ENCODE assay signal across 8 cellular contexts in the genomic region with DNA sequence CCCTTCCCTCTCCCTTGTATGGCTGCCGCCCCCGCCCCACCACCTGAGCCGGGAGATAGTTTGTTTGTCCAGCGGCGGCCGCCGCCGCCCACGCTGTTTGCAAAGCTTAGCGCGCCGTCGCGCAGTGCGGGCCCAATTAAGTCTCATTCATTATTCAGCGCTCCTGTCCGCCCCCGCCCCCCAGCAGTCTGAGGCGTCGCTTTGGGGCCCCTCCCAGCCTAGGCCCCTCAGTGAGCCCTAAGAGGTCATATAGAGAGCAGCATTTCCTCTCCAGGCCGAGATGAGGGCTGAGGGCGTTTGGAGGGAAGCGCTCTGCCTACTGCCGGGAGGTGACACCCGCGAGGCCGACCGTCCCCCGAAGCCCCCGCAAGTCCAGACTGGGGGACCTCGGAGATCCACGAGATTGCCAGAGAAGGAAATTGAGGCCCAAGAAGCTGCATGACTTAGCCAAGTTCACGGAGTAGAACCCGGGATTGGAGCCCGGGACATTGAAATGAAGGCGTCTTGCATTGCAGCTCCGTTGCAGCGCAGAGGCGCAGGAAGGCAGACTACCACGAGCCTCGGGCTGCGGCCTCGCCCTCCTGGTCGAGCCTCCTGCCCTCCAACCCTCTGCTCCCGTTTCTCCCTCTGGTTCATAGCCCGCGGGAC. TPM values are rescaled to one million over a fixed set of nuclear protein-coding genes. Genes with fewer than 3 reads are reported as not detected.
DNase-seq lines count a peak whose midpoint lies in the region; ATAC-seq and TF ChIP-seq lines count a peak whose summit lies in the region.

A gene (plus strand): TSS at position 230 of the 648 bp plus-strand sequence. CDS start 1,985 bp downstream, outside the sequence.

- H3K36me3 ChIP-seq in cardiac muscle cell: no peaks in the 10 kb centered on the region
- no peaks in the 10 kb centered on the region for H3K36me3 ChIP-seq in OCI-LY7 (ENCODE audit: insufficient read depth, low read length)
- peaks cover 0 to 4% of the 10 kb centered on the region in 2 donors for H3K36me3 ChIP-seq in mucosa of rectum (ENCODE audit: control insufficient read depth in 2 of 2, insufficient read depth in 2 of 2, low read length in 2 of 2)
- no peaks in the 10 kb centered on the region for H3K36me3 ChIP-seq in aorta (ENCODE audit: control insufficient read depth in 1 of 2, insufficient read depth in 2 of 2, low read length in 1 of 2)

- H3K9ac ChIP-seq in mucosa of rectum (ENCODE audit: low read depth in 1 of 2, low read length in 2 of 2): peak within 1 kb of the TSS; percentile 15 to 69

- H2AFZ ChIP-seq in OCI-LY7 (ENCODE audit: low read length): peak within 1 kb of the TSS; percentile 58; the same call in 1 of the 2 replicates

- DNase-seq in cardiac muscle cell (ENCODE audit: low read depth in 1 of 2, low spot score in 1 of 2) (peak; percentile 34 to 42), cardiac septum (ENCODE audit: low spot score) (no peak), OCI-LY7 (ENCODE audit: low spot score) (peak; percentile 47), choroid plexus epithelial cell (ENCODE audit: low read depth) (peak; percentile 47), aorta (no peak), cortex of kidney (lab: John Stamatoyannopoulos, UW) (no peak)

- H3K79me2 ChIP-seq in OCI-LY7 (ENCODE audit: insufficient read depth, low read depth, low read length): no peaks in the 10 kb centered on the region

- H4K20me1 ChIP-seq in OCI-LY7 (ENCODE audit: insufficient read depth, low read length): no peaks in the 10 kb centered on the region

- intact Hi-C loops in cardiac septum (cut with DNase I) (loop anchor here (2.0 kb wide), 1 partner anchor 58 kb away; no protein-coding TSS in a partner anchor), OCI-LY7 (cut with micrococcal nuclease; ENCODE audit: unreplicated experiment) (loop anchor here (5.0 kb wide), 1 partner anchor 159 kb away; a partner anchor contains a TSS), aorta (cut with DNase I) (no loop called here)

- peak; percentile 17 for ATAC-seq in aorta (ENCODE audit: low FRiP score)
- no peak for ATAC-seq in GM21526 (IDR thresholded peaks at IDR 0.05; ENCODE audit: low FRiP score, unreplicated experiment)

- no peak within 1 kb of the TSS for H3K27ac ChIP-seq in cardiac muscle cell
- no peak within 1 kb of the TSS for H3K27ac ChIP-seq in OCI-LY7 (ENCODE audit: low read depth, low read length, poor library complexity, severe bottlenecking)
- no peak within 1 kb of the TSS for H3K27ac ChIP-seq in mucosa of rectum (ENCODE audit: low read depth in 2 of 2, low read length in 2 of 2)
- H3K27ac ChIP-seq in aorta (ENCODE audit: low read depth in 1 of 2, low read length in 2 of 2): no peak within 1 kb of the TSS

- H3K27me3 ChIP-seq in cardiac muscle cell (peaks cover 95% of the 10 kb centered on the region), mucosa of rectum (ENCODE audit: control insufficient read depth in 2 of 2, insufficient read depth in 2 of 2, low read length in 2 of 2) (peaks cover 33 to 36% of the 10 kb centered on the region in 2 donors), aorta (ENCODE audit: control insufficient read depth in 1 of 2, insufficient read depth in 2 of 2, low read length in 1 of 2) (no peaks in the 10 kb centered on the region)

- no peaks in the 10 kb centered on the region for H3K9me2 ChIP-seq in OCI-LY7 (ENCODE audit: insufficient read depth, low read length)

- CTCF ChIA-PET in OCI-LY7 (lab: Charles Lee; ENCODE audit: unreplicated experiment): interaction anchor here (1.1 to 1.7 kb wide), 3 partner anchors 10 to 20 kb away, joined by 4 to 10 read pairs (median 8); no protein-coding TSS in a partner anchor

- H3K4me2 ChIP-seq in OCI-LY7 (ENCODE audit: low read length): peak within 1 kb of the TSS; percentile 88

- 5 to 10% methylated on average over 45 to 47 of the region's 47 CpGs for WGBS in aorta, 2 donors

- TF ChIP-seq CTCF in cardiac muscle cell (IDR thresholded peaks at IDR 0.05; ENCODE audit: low read depth, low read length) (no peak), OCI-LY7 (conservative IDR thresholded peaks at IDR 0.05; ENCODE audit: low read length) (no peak), choroid plexus epithelial cell (conservative IDR thresholded peaks at IDR 0.05; ENCODE audit: low read depth, low read length) (no peak)

- no TSS peak for BruUV-seq in OCI-LY7 (replicated peaks; lab: Mats Ljungman, UMichigan)

- POLR2A ChIA-PET in OCI-LY7 (lab: Charles Lee): no interaction called here

- H3K9me3 ChIP-seq in cardiac muscle cell (ENCODE audit: low read depth): no peaks in the 10 kb centered on the region
- H3K9me3 ChIP-seq in OCI-LY7 (ENCODE audit: low read length): no peaks in the 10 kb centered on the region
- H3K9me3 ChIP-seq in mucosa of rectum (ENCODE audit: control insufficient read depth in 2 of 2, low read length in 2 of 2): no peaks in the 10 kb centered on the region
- no peaks in the 10 kb centered on the region for H3K9me3 ChIP-seq in aorta (ENCODE audit: control insufficient read depth, low read length)

- H3K4me1 ChIP-seq in cardiac muscle cell (ENCODE audit: low read depth) (peaks cover 19% of the 10 kb centered on the region), OCI-LY7 (ENCODE audit: insufficient read depth, low read length, poor library complexity, severe bottlenecking) (peaks cover 55% of the 10 kb centered on the region), mucosa of rectum (ENCODE audit: control insufficient read depth in 2 of 2, insufficient read depth in 2 of 2, low read length in 2 of 2) (peaks cover 45 to 47% of the 10 kb centered on the region in 2 donors), aorta (ENCODE audit: control insufficient read depth in 1 of 2, insufficient read depth in 2 of 2, low read length in 2 of 2) (no peaks in the 10 kb centered on the region)

- H3K4me3 ChIP-seq in cardiac muscle cell (peak within 1 kb of the TSS; percentile 38), OCI-LY7 (ENCODE audit: low read depth, low read length, poor library complexity, severe bottlenecking) (peak within 1 kb of the TSS; percentile 63), choroid plexus epithelial cell (ENCODE audit: low read depth, low read length) (peak within 1 kb of the TSS; percentile 54), mucosa of rectum (ENCODE audit: low read length in 2 of 2) (peak within 1 kb of the TSS; percentile 62 to 80), aorta (ENCODE audit: low read length in 2 of 2) (peak within 1 kb of the TSS in 1 of 2 donors; percentile 4)

RNA-seq across cellular contexts. Expression of the gene that starts here (rescaled TPM):
- total RNA-seq in cardiac muscle cell (0.48 and 0.49 TPM in 2 replicates), cardiac septum (0.70 TPM), OCI-LY7 (2022) (0.76 and 1.1 TPM in 2 replicates), aorta (under 1 TPM in 1 of 2 donors, not detected in 1; 0.24 TPM)
- polyA plus RNA-seq in cardiac muscle cell (0.33 and 1.1 TPM in 2 replicates), aorta (1 to 10 TPM in 1 of 2 donors, under 1 TPM in 1; 0.50 to 1.2 TPM)
- total RNA-seq in OCI-LY7 (2014; rRNA removed; shearing (Covaris generic)): 0.16 TPM in 1 of 2 replicates, not detected in the other

Comparison
In these comparisons a context has a peak if more than half of its experiments do, and no peak if none do; other contexts are left out.
1. DNase-seq: peak in cardiac muscle cell (2 of 2), OCI-LY7 (single experiment) and choroid plexus epithelial cell (single experiment); none in cardiac septum (single experiment), aorta (0 of 2) and cortex of kidney (single experiment).
2. intact Hi-C loops: an anchor here in cardiac septum (2.0 kb wide) and OCI-LY7 (5.0 kb wide); none called in aorta.